18 cellular contexts compared by ENCODE assay signal in the genomic region with DNA sequence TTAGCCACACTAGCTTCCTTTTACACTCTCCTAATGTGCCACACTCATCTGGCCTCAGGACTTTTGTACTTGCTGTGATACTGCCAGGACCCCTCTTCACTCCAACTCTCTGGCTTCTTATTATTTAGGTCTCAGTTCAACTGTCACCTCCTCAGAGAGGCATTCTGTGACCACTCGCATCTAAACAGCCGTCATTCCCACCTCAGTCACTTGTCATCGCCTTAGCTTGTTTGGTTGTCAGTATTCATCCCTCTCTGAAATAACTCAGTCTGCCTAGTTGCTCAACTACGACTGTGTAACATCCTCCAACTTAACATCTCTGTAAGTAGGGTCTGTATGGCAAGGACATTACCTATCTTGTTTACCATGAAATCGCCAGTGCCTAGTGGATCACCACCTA. TPM values are rescaled to one million over a fixed set of nuclear protein-coding genes. Genes with fewer than 3 reads are reported as not detected.
A peak's percentile ranks its signal among the peaks of the same experiment; 100 is the strongest.
DNase-seq lines count a peak whose midpoint lies in the region; ATAC-seq and TF ChIP-seq lines count a peak whose summit lies in the region.
"Had no signal": no experiment of that assay in that cellular context is flagged by ENCODE, and none has a peak within 500 bp of the region (broad histone marks: within the 10 kb centered on the region; RNA-seq: fewer than 3 reads in every experiment).

No MANE protein-coding gene starts in this region.

- WGBS in esophagus muscularis mucosa: 83% methylated on average over 5 of the region's 5 CpGs

- H3K9me3 Mint-ChIP-seq in CD8-positive, alpha-beta memory T cell: no peaks in the 10 kb centered on the region
- H3K9me3 Mint-ChIP-seq in progenitor cell of endocrine pancreas (ENCODE audit: low read depth): no peaks in the 10 kb centered on the region
- H3K9me3 Mint-ChIP-seq: HFFc6 had no signal

- H3K9me2 ChIP-seq in Loucy (replicated peaks; ENCODE audit: low read depth, low read length): no peaks in the 10 kb centered on the region

- H4K20me1 ChIP-seq in Loucy (ENCODE audit: insufficient read depth, low read length, poor library complexity, severe bottlenecking): no peaks in the 10 kb centered on the region

- no peak for TF ChIP-seq CTCF in Loucy (conservative IDR thresholded peaks at IDR 0.05; ENCODE audit: low read length)
- no peak for TF ChIP-seq CTCF in esophagus muscularis mucosa (IDR thresholded peaks at IDR 0.05)
- TF ChIP-seq CTCF in progenitor cell of endocrine pancreas (IDR thresholded peaks at IDR 0.05; ENCODE audit: unreplicated experiment): no peak

- no peak for TF ChIP-seq POLR2A in esophagus muscularis mucosa (IDR thresholded peaks at IDR 0.05; ENCODE audit: low read depth)

- H3K27me3 Mint-ChIP-seq in CD8-positive, alpha-beta memory T cell: no peaks in the 10 kb centered on the region
- no peaks in the 10 kb centered on the region for H3K27me3 Mint-ChIP-seq in progenitor cell of endocrine pancreas

- no peaks in the 10 kb centered on the region for H3K9me3 ChIP-seq in CD8-positive, alpha-beta memory T cell (ENCODE audit: low read length)
- no peaks in the 10 kb centered on the region for H3K9me3 ChIP-seq in Loucy (ENCODE audit: insufficient read depth, low read depth, low read length)
- no peaks in the 10 kb centered on the region for H3K9me3 ChIP-seq in esophagus muscularis mucosa
- H3K9me3 ChIP-seq: breast epithelium, psoas muscle, upper lobe of right lung had no signal

- H3F3A ChIP-seq in Loucy (ENCODE audit: low read depth): no peaks in the 10 kb centered on the region

- TF ChIP-seq EP300 in esophagus muscularis mucosa (IDR thresholded peaks at IDR 0.05): no peak

- H2AFZ ChIP-seq in Loucy (ENCODE audit: low read length): no peak overlapping the region

- no peak for DNase-seq in CD8-positive, alpha-beta memory T cell
- DNase-seq in esophagus muscularis mucosa (ENCODE audit: extremely low spot score) (no peak), progenitor cell of endocrine pancreas (ENCODE audit: low spot score, unreplicated experiment) (no peak), NCI-H2227 treated with DMSO at 0.1 percent for 48 hours (lab: John Stamatoyannopoulos, UW) (no peak)
- DNase-seq in stimulated activated CD8-positive, alpha-beta memory T cell treated with anti-CD3 and anti-CD28 coated beads, Interleukin-4, amount 100 ng/mL, for 48 hours: no peak
- DNase-seq: activated CD4-positive, CD25-positive, alpha-beta regulatory T cell treated with anti-CD3 and anti-CD28 coated beads, Interleukin-2, amount 50 U/mL, for 72 hours; C1 segment of cervical spinal cord; HFFc6; NCI-H2029; NCI-H526 treated with DMSO at 0.1 percent for 48 hours; psoas muscle; T-helper 2 cell; upper lobe of right lung had no signal

- no peaks in the 10 kb centered on the region for H3K27me3 ChIP-seq in CD8-positive, alpha-beta memory T cell (ENCODE audit: insufficient read depth, low read length, poor library complexity, severe bottlenecking)
- H3K27me3 ChIP-seq in Loucy (ENCODE audit: insufficient read depth, low read length, poor library complexity, severe bottlenecking) (no peaks in the 10 kb centered on the region), esophagus muscularis mucosa (no peaks in the 10 kb centered on the region)
- H3K27me3 ChIP-seq: breast epithelium, upper lobe of right lung had no signal

- no peak for ATAC-seq in HG02981 (IDR thresholded peaks at IDR 0.05; ENCODE audit: unreplicated experiment)
- ATAC-seq in HG03280 (IDR thresholded peaks at IDR 0.05; ENCODE audit: unreplicated experiment): no peak
- ATAC-seq: psoas muscle, upper lobe of right lung had no signal

- peaks cover 78 to 90% (median 90%) of the 10 kb centered on the region in 3 donors for H3K4me1 Mint-ChIP-seq in CD8-positive, alpha-beta memory T cell
- peaks cover 38% of the 10 kb centered on the region for H3K4me1 Mint-ChIP-seq in progenitor cell of endocrine pancreas (ENCODE audit: low read depth)

- peaks cover 49% of the 10 kb centered on the region for H3K79me2 ChIP-seq in Loucy (ENCODE audit: insufficient read depth, low read length)

- H3K27ac ChIP-seq in CD8-positive, alpha-beta memory T cell (ENCODE audit: low read depth, low read length): no peak overlapping the region
- peak overlapping the region in 3 of 4 donors; percentile 59 to 70 (median 68) for H3K27ac ChIP-seq in esophagus muscularis mucosa (replicated peaks in 1 of 4)
- H3K27ac ChIP-seq: psoas muscle had no signal

- peak overlapping the region; percentile 35 to 96 (median 86) for H3K27ac Mint-ChIP-seq in CD8-positive, alpha-beta memory T cell
- peak overlapping the region; percentile 49 for H3K27ac Mint-ChIP-seq in progenitor cell of endocrine pancreas
- H3K27ac Mint-ChIP-seq: HFFc6 had no signal

- H3K36me3 ChIP-seq in CD8-positive, alpha-beta memory T cell (ENCODE audit: insufficient read depth, low read length): no peaks in the 10 kb centered on the region
- H3K36me3 ChIP-seq in Loucy (ENCODE audit: insufficient read depth, low read length) (no peaks in the 10 kb centered on the region), esophagus muscularis mucosa (no peaks in the 10 kb centered on the region)
- H3K36me3 ChIP-seq: breast epithelium had no signal

- H3K4me3 ChIP-seq in CD8-positive, alpha-beta memory T cell (ENCODE audit: low read length): no peak overlapping the region
- H3K4me3 ChIP-seq in Loucy (ENCODE audit: low read length, poor library complexity, severe bottlenecking) (no peak overlapping the region), esophagus muscularis mucosa (no peak overlapping the region)
- H3K4me3 ChIP-seq: breast epithelium, psoas muscle, upper lobe of right lung had no signal

- intact Hi-C loops in esophagus muscularis mucosa (cut with DNase I): no loop called here

- peak overlapping the region in 5 of 7 donors; percentile 6 to 49 (median 41) for H3K4me3 Mint-ChIP-seq in CD8-positive, alpha-beta memory T cell
- H3K4me3 Mint-ChIP-seq in progenitor cell of endocrine pancreas (ENCODE audit: low read depth): peak overlapping the region; percentile 31
- H3K4me3 Mint-ChIP-seq: HFFc6 had no signal

- peaks cover 0 to 61% (median 6%) of the 10 kb centered on the region in 3 donors for H3K36me3 Mint-ChIP-seq in CD8-positive, alpha-beta memory T cell
- H3K36me3 Mint-ChIP-seq in progenitor cell of endocrine pancreas (ENCODE audit: insufficient read depth): no peaks in the 10 kb centered on the region

- POLR2A ChIA-PET in CD8-positive, alpha-beta memory T cell (lab: Charles Lee): interaction anchor here (1.4 kb wide), 1 partner anchor 13 kb away, joined by 4 read pairs; no protein-coding TSS in a partner anchor

- CTCF ChIA-PET in CD8-positive, alpha-beta memory T cell (lab: Charles Lee): interaction anchor here (2.4 kb wide), 1 partner anchor 55 kb away, joined by 8 read pairs; no protein-coding TSS in a partner anchor

- peaks cover 72% of the 10 kb centered on the region for H3K4me1 ChIP-seq in CD8-positive, alpha-beta memory T cell (ENCODE audit: insufficient read depth, low read length)
- peaks cover 29% of the 10 kb centered on the region for H3K4me1 ChIP-seq in Loucy (ENCODE audit: insufficient read depth, low read length, poor library complexity, severe bottlenecking)
- peaks cover 49 to 57% (median 52%) of the 10 kb centered on the region in 4 donors for H3K4me1 ChIP-seq in esophagus muscularis mucosa

- H3K4me2 ChIP-seq in Loucy (ENCODE audit: low read depth, low read length, poor library complexity, severe bottlenecking): peak overlapping the region; percentile 49

- no peak overlapping the region for H3K9ac ChIP-seq in Loucy (ENCODE audit: low read depth, low read length, poor library complexity, severe bottlenecking)

RNA-seq across cellular contexts. Expression of a gene that starts 27.2 kb away (rescaled TPM):
- total RNA-seq in CD8-positive, alpha-beta memory T cell: 10 to 100 TPM; 65.2 to 66.8 TPM
- polyA plus RNA-seq in CD8-positive, alpha-beta memory T cell: 211 TPM
- total RNA-seq in esophagus muscularis mucosa (10 to 100 TPM in 3 of 4 donors, 1 to 10 TPM in 1; 9.9 to 21.4 (median 15.2) TPM), progenitor cell of endocrine pancreas (33.5 and 37.6 TPM in 2 replicates)
- total RNA-seq: RPMI7951 had no signal
